In the genomic region with DNA sequence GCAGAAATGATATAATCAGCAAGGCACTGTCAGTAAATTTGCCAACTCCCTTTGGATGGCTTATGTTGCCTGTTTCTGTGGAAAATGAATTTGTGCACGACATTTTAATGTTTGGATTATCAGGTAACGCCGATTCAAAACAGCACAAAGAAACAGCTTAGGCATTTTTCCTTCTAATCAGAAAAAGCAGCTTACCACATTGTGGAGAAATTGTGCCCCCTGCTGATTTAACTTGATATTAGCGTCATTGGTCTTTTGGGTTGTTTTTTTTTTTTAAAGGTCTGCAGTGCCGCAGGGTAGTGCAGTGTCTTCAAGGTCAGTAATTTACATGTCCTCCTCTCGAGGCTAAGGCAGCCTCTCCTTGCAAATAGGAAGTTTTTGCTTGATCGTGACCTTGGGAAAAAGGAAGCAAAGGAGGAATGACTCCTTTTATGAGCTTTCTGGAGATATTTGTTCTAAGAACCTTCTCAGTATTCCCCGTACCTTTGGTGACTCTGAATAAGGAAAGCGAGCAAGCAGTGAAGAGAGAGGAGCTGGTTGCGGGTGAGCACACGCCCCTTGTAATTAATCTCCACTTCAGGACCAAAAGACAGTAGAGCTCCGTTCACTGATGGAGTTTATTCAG, we compare ENCODE assay signal across 8 cellular contexts.
A peak's percentile ranks its signal among the peaks of the same experiment; 100 is the strongest.
DNase-seq lines count a peak whose midpoint lies in the region; ATAC-seq, FAIRE-seq and TF ChIP-seq lines count a peak whose summit lies in the region.

No MANE protein-coding gene starts in this region.

- DNase-seq in Daoy (ENCODE audit: low read depth) = peak; percentile 65
- peak; percentile 87 for DNase-seq in NCI-H146 (lab: John Stamatoyannopoulos, UW)
- peak; percentile 80 for DNase-seq in midbrain (lab: John Stamatoyannopoulos, UW)
- DNase-seq in GOT3 (lab: John Stamatoyannopoulos, UW) = no peak

- peak; percentile 12 for FAIRE-seq in endometrium (lab: Jason Lieb, UNC)

- peak; percentile 34 for ATAC-seq in GM21786 (IDR thresholded peaks at IDR 0.05; ENCODE audit: unreplicated experiment)
- ATAC-seq in SK-N-SH treated with all-trans-retinoic acid at 6 μM for 48 hours = peak; percentile 72
- no peak for ATAC-seq in GM18873 (IDR thresholded peaks at IDR 0.05; ENCODE audit: low FRiP score, unreplicated experiment)

TF ChIP-seq in SK-N-SH treated with all-trans-retinoic acid at 6 μM for 48 hours, 23 proteins besides CTCF, POLR2A, EP300 and RAD21:
- TF ChIP-seq ZFP3 (CRISPR knock-in tag; IDR thresholded peaks at IDR 0.05) = no peak
- TF ChIP-seq PPARA (CRISPR knock-in tag; IDR thresholded peaks at IDR 0.05; ENCODE audit: borderline replicate concordance) = no peak
- TF ChIP-seq BACH2 (CRISPR knock-in tag; IDR thresholded peaks at IDR 0.05; ENCODE audit: borderline replicate concordance) = no peak
- no peak for TF ChIP-seq TCF4 (CRISPR knock-in tag; IDR thresholded peaks at IDR 0.05; ENCODE audit: borderline replicate concordance)
- no peak for TF ChIP-seq ISL1 (CRISPR knock-in tag; IDR thresholded peaks at IDR 0.05)
- no peak for TF ChIP-seq RARB (CRISPR knock-in tag; IDR thresholded peaks at IDR 0.05)
- no peak for TF ChIP-seq ZNF70 (CRISPR knock-in tag; IDR thresholded peaks at IDR 0.05)
- TF ChIP-seq SNAI2 (CRISPR knock-in tag; IDR thresholded peaks at IDR 0.05) = no peak
- TF ChIP-seq CSDC2 (CRISPR knock-in tag; IDR thresholded peaks at IDR 0.05) = no peak
- no peak for TF ChIP-seq GLIS3 (CRISPR knock-in tag; IDR thresholded peaks at IDR 0.05)
- TF ChIP-seq TOX (CRISPR knock-in tag; IDR thresholded peaks at IDR 0.05; ENCODE audit: borderline replicate concordance) = no peak
